9 cellular contexts compared by ENCODE assay signal in the genomic region with DNA sequence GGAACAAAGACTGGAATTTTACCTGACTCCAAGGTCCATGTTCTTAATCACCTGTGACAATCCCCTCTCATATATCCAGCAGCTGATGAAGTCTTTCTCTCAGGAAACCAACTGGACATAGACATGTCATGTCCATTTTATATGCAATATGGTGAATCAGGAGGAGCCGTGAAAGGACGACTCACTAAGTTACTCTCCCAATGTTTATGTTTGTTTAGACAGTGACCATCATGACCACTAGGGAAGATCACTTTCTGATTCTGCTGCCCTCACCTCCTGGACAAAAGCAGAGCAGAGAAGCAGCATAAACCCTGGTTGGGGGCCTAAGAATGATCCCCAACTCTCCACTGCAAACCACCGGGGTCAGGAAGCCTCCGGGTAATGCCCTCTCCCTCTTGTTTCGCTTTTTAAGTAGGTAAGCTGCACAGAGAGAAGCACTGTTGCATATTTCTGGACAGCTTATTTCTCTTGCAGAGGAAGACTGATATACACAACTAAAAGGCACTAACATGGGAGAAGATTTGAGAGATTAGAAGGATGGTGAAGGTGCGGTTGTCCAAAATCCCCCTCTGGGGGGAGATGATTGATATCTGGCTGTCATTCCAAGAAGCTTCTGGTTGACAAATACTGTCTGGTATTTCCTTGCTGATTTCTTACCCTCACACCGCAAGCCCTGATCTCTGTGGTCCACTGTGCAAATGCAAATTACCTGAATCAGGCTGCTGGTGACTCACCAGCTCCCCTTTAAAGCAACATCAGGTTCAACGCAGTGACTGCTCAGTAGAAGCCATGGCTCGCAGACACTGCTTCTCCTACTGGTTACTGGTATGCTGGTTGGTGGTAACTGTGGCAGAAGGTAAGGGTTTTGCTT. TPM values are rescaled to one million over a fixed set of nuclear protein-coding genes. Genes with fewer than 3 reads are reported as not detected.
A peak's percentile ranks its signal among the peaks of the same experiment; 100 is the strongest.
DNase-seq lines count a peak whose midpoint lies in the region; ATAC-seq and TF ChIP-seq lines count a peak whose summit lies in the region.
"Had no signal": no experiment of that assay in that cellular context is flagged by ENCODE, and none has a peak within 500 bp of the region (broad histone marks: within the 10 kb centered on the region; RNA-seq: fewer than 3 reads in every experiment).

A gene with protein sequence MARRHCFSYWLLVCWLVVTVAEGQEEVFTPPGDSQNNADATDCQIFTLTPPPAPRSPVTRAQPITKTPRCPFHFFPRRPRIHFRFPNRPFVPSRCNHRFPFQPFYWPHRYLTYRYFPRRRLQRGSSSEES (plus strand): TSS at position 773 of the 871 bp plus-strand sequence. CDS start 17 bp downstream, at position 790.

- H3K4me1 ChIP-seq in testis (no peaks in the 10 kb centered on the region), upper lobe of right lung (peaks cover 3% of the 10 kb centered on the region)

- H3K27ac ChIP-seq in 22Rv1: no peak within 1 kb of the TSS
- H3K27ac ChIP-seq in testis: no peak within 1 kb of the TSS
- no peak within 1 kb of the TSS for H3K27ac ChIP-seq in upper lobe of right lung
- H3K27ac ChIP-seq: cardiac muscle cell had no signal

- TF ChIP-seq CTCF in 22Rv1 (IDR thresholded peaks at IDR 0.05): peak; percentile 48
- TF ChIP-seq CTCF in testis (IDR thresholded peaks at IDR 0.05): no peak
- TF ChIP-seq CTCF in omental fat pad (IDR thresholded peaks at IDR 0.05): no peak
- TF ChIP-seq CTCF in upper lobe of right lung (IDR thresholded peaks at IDR 0.05): no peak

- no peak within 1 kb of the TSS for H3K4me3 ChIP-seq in testis
- no peak within 1 kb of the TSS for H3K4me3 ChIP-seq in upper lobe of right lung
- H3K4me3 ChIP-seq: cardiac muscle cell had no signal

- DNase-seq in RPMI8226 (peak; percentile 30), iris pigment epithelial cell (ENCODE audit: low read depth) (peak; percentile 87), testis (no peak), omental fat pad (ENCODE audit: low spot score) (no peak), upper lobe of right lung (no peak)

- intact Hi-C loops in testis (cut with DNase I; ENCODE audit: low total_unique reads) (no loop called here), upper lobe of right lung (cut with DNase I) (no loop called here)

- H3K27me3 ChIP-seq in testis (no peaks in the 10 kb centered on the region), upper lobe of right lung (no peaks in the 10 kb centered on the region)
- H3K27me3 ChIP-seq: cardiac muscle cell had no signal

- TF ChIP-seq POLR2A in testis (IDR thresholded peaks at IDR 0.05): no peak

- H3K36me3 ChIP-seq in testis (ENCODE audit: low read depth, missing control alignments) (no peaks in the 10 kb centered on the region), upper lobe of right lung (no peaks in the 10 kb centered on the region)
- H3K36me3 ChIP-seq: cardiac muscle cell had no signal

- 64 to 72% methylated on average over 9 of the region's 9 CpGs for WGBS in testis, 2 donors

- H3K9me3 ChIP-seq in testis: no peaks in the 10 kb centered on the region
- no peaks in the 10 kb centered on the region for H3K9me3 ChIP-seq in upper lobe of right lung

- peak; percentile 98 for ATAC-seq in GM18867 (IDR thresholded peaks at IDR 0.05; ENCODE audit: unreplicated experiment)
- peak; percentile 83 for ATAC-seq in HG02943 (IDR thresholded peaks at IDR 0.05; ENCODE audit: low read depth, unreplicated experiment)
- no peak for ATAC-seq in omental fat pad (ENCODE audit: low FRiP score)
- no peak for ATAC-seq in upper lobe of right lung

RNA-seq across cellular contexts. Expression of the gene that starts here (rescaled TPM):
- total RNA-seq in testis (not detected), omental fat pad (not detected), upper lobe of right lung (not detected)
- polyA plus RNA-seq in testis (ENCODE audit: insufficient read depth, low read depth, low replicate concordance): not detected

Comparison
In these comparisons a context has a peak if more than half of its experiments do, and no peak if none do; other contexts are left out.
1. ATAC-seq: peak in GM18867 (single experiment) and HG02943 (single experiment); none in omental fat pad (single experiment) and upper lobe of right lung (single experiment).
2. DNase-seq: peak in RPMI8226 (single experiment) and iris pigment epithelial cell (single experiment); none in testis (single experiment), omental fat pad (single experiment) and upper lobe of right lung (single experiment).